ENCODE assay signal across 11 cellular contexts in the genomic region with DNA sequence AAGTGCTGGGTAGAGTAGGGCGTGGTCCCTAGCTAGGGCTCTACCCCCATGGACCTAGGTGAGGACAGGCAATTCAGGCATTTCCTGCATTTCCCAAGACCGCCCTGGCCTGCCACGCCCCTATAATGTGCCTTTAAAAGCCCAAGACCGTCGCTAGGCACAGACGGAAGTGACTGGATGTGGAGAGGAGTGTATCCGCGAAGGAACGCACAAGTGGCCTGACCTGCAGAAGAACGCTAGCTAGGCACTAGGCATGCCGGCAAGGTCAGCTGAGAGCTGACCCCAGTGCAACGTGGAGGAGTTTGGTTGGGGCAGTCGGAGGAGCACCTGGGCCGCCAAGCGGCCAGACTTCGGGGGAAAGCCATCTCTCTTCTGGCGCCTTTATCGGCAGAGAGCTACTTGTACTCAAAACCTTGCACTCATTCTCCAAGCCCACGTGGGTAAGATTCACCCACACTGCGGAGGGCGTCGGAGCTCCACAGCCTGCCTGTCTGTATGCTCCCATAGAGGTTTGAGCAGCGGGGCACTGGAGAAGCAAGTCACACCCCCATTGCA.
DNase-seq lines count a peak whose midpoint lies in the region; ATAC-seq lines count a peak whose summit lies in the region.
"Had no signal": no experiment of that assay in that cellular context is flagged by ENCODE, and none has a peak within 500 bp of the region (broad histone marks: within the 10 kb centered on the region; RNA-seq: fewer than 3 reads in every experiment).

No MANE protein-coding gene starts in this region.

- no peaks in the 10 kb centered on the region for H3K9me3 ChIP-seq in duodenal mucosa (ENCODE audit: control insufficient read depth in 1 of 2, low read length in 2 of 2)
- H3K9me3 ChIP-seq: prostate gland had no signal

- DNase-seq in LoVo (ENCODE audit: low spot score) (peak; percentile 79), NCI-H2029 (lab: John Stamatoyannopoulos, UW) (no peak), SHP77 treated with DMSO at 0.1 percent for 48 hours (lab: John Stamatoyannopoulos, UW) (no peak), pons (ENCODE audit: low spot score) (no peak)
- DNase-seq in naive thymus-derived CD8-positive, alpha-beta T cell, result peak in 2 of 10 donors; percentile 17 to 65
- DNase-seq: cerebellar nuclear complex, DND-41 had no signal

- H3K4me3 Mint-ChIP-seq in naive thymus-derived CD8-positive, alpha-beta T cell, result peak overlapping the region; percentile 55 to 95 (median 80)

- H3K9me3 Mint-ChIP-seq in naive thymus-derived CD8-positive, alpha-beta T cell, result peaks cover 0 to 7% (median 3%) of the 10 kb centered on the region in 9 donors

- H3K4me1 ChIP-seq in duodenal mucosa (ENCODE audit: control insufficient read depth in 1 of 2, insufficient read depth in 2 of 2, low read length in 2 of 2), result no peaks in the 10 kb centered on the region
- H3K4me1 ChIP-seq: prostate gland had no signal

- no peaks in the 10 kb centered on the region for H3K36me3 ChIP-seq in duodenal mucosa (ENCODE audit: control insufficient read depth in 1 of 2, insufficient read depth in 2 of 2, low read length in 2 of 2)
- H3K36me3 ChIP-seq: prostate gland had no signal

- H3K4me1 Mint-ChIP-seq in naive thymus-derived CD8-positive, alpha-beta T cell, result peaks cover 0 to 6% (median 2%) of the 10 kb centered on the region in 4 donors

- H3K9ac ChIP-seq in duodenal mucosa (ENCODE audit: low read depth in 1 of 2, low read length in 2 of 2), result no peak overlapping the region

- H3K27ac Mint-ChIP-seq in naive thymus-derived CD8-positive, alpha-beta T cell, result peak overlapping the region in 7 of 10 donors; percentile 16 to 92 (median 84)

- peaks cover 0 to 3% (median 0%) of the 10 kb centered on the region in 5 donors for H3K27me3 Mint-ChIP-seq in naive thymus-derived CD8-positive, alpha-beta T cell

- H3K36me3 Mint-ChIP-seq in naive thymus-derived CD8-positive, alpha-beta T cell, result peaks cover 0 to 1% (median 0%) of the 10 kb centered on the region in 3 donors

- no peak overlapping the region for H3K27ac ChIP-seq in duodenal mucosa (ENCODE audit: low read depth, low read length)
- H3K27ac ChIP-seq: prostate gland had no signal

- no peaks in the 10 kb centered on the region for H3K27me3 ChIP-seq in duodenal mucosa (ENCODE audit: control insufficient read depth in 1 of 2, insufficient read depth in 2 of 2, low read length in 2 of 2)

- peak overlapping the region; percentile 58; the same call in 1 of the 2 replicates for H3K4me3 ChIP-seq in GM08714 (ENCODE audit: low read length)
- H3K4me3 ChIP-seq in duodenal mucosa (ENCODE audit: low read depth in 1 of 2, low read length in 2 of 2), result peak overlapping the region; percentile 26 to 38
- H3K4me3 ChIP-seq: prostate gland had no signal

- ATAC-seq in naive thymus-derived CD8-positive, alpha-beta T cell, result peak; percentile 72 to 92
- ATAC-seq in HG02610 (IDR thresholded peaks at IDR 0.05; ENCODE audit: unreplicated experiment), result no peak

- POLR2A ChIA-PET in naive thymus-derived CD8-positive, alpha-beta T cell (lab: Charles Lee), result interaction anchor here (0.7 kb wide), 1 partner anchor 19 kb away, joined by 4 read pairs; no protein-coding TSS in a partner anchor
